8 cellular contexts compared by ENCODE assay signal in genomic region chr9:97633859-97634485, GRCh38.
DNase-seq lines count a peak whose midpoint lies in the region; ATAC-seq, FAIRE-seq and TF ChIP-seq lines count a peak whose summit lies in the region.

No MANE protein-coding gene starts in this region.

- H3K27me3 ChIP-seq in HL-60 (ENCODE audit: insufficient read depth, poor library complexity, severe bottlenecking) (no peaks in the 10 kb centered on the region), iPS-15b (ENCODE audit: control insufficient read depth, insufficient read depth, low read length) (no peaks in the 10 kb centered on the region)

- H3K27ac ChIP-seq in HL-60 (replicated peaks), result peak overlapping the region; percentile 93

- peaks cover 10% of the 10 kb centered on the region for H3K4me1 ChIP-seq in iPS-15b (ENCODE audit: control insufficient read depth, insufficient read depth, low read length)

- FAIRE-seq in GM18507 (lab: Jason Lieb, UNC), result peak; percentile 50

- DNase-seq in GM18507 (ENCODE audit: extremely low spot score, insufficient read length, low read depth), result no peak
- DNase-seq in HL-60 (ENCODE audit: low read depth in 1 of 2, low spot score in 1 of 2), result no peak
- no peak for DNase-seq in activated naive CD8-positive, alpha-beta T cell treated with anti-CD3 and anti-CD28 coated beads, Interleukin-2, amount 50 U/mL, for 24 hours
- DNase-seq in stimulated activated effector memory CD8-positive, alpha-beta T cell treated with anti-CD3 and anti-CD28 coated beads, Interleukin-12 subunit alpha, Interleukin-12 subunit beta, amount 100 ng/mL, for 72 hours (ENCODE audit: low spot score in 2 of 2), result no peak
- DNase-seq in stimulated activated naive CD4-positive, alpha-beta T cell treated with Interleukin-2 at 50 U/mL for 16 hours (lab: John Stamatoyannopoulos, UW), result no peak
- DNase-seq in SIG-M5 treated with dmso at 0.1 percent for 504 hours (lab: John Stamatoyannopoulos, UW; ENCODE audit: unreplicated experiment), result no peak

- H3K27ac Mint-ChIP-seq in activated naive CD8-positive, alpha-beta T cell treated with anti-CD3 and anti-CD28 coated beads, Interleukin-2, amount 50 U/mL, for 24 hours, result peak overlapping the region; percentile 100
- peak overlapping the region; percentile 98 for H3K27ac Mint-ChIP-seq in stimulated activated effector memory CD8-positive, alpha-beta T cell treated with anti-CD3 and anti-CD28 coated beads, Interleukin-12 subunit alpha, Interleukin-12 subunit beta, amount 100 ng/mL, for 72 hours

- ATAC-seq in activated naive CD8-positive, alpha-beta T cell treated with anti-CD3 and anti-CD28 coated beads, Interleukin-2, amount 50 U/mL, for 24 hours, result no peak
- no peak for ATAC-seq in stimulated activated effector memory CD8-positive, alpha-beta T cell treated with anti-CD3 and anti-CD28 coated beads, Interleukin-12 subunit alpha, Interleukin-12 subunit beta, amount 100 ng/mL, for 72 hours
- ATAC-seq in HG03520 (IDR thresholded peaks at IDR 0.05; ENCODE audit: unreplicated experiment), result no peak

- no peaks in the 10 kb centered on the region for H3K36me3 ChIP-seq in iPS-15b (ENCODE audit: control insufficient read depth, insufficient read depth, low read length)

- no peaks in the 10 kb centered on the region for H3K9me3 ChIP-seq in iPS-15b (ENCODE audit: control insufficient read depth, insufficient read depth, low read length)

- peaks cover 58% of the 10 kb centered on the region for H3K4me1 Mint-ChIP-seq in activated naive CD8-positive, alpha-beta T cell treated with anti-CD3 and anti-CD28 coated beads, Interleukin-2, amount 50 U/mL, for 24 hours
- H3K4me1 Mint-ChIP-seq in stimulated activated effector memory CD8-positive, alpha-beta T cell treated with anti-CD3 and anti-CD28 coated beads, Interleukin-12 subunit alpha, Interleukin-12 subunit beta, amount 100 ng/mL, for 72 hours, result peaks cover 40% of the 10 kb centered on the region

- no peaks in the 10 kb centered on the region for H3K9me3 Mint-ChIP-seq in activated naive CD8-positive, alpha-beta T cell treated with anti-CD3 and anti-CD28 coated beads, Interleukin-2, amount 50 U/mL, for 24 hours
- no peaks in the 10 kb centered on the region for H3K9me3 Mint-ChIP-seq in stimulated activated effector memory CD8-positive, alpha-beta T cell treated with anti-CD3 and anti-CD28 coated beads, Interleukin-12 subunit alpha, Interleukin-12 subunit beta, amount 100 ng/mL, for 72 hours

- no peaks in the 10 kb centered on the region for H3K27me3 Mint-ChIP-seq in activated naive CD8-positive, alpha-beta T cell treated with anti-CD3 and anti-CD28 coated beads, Interleukin-2, amount 50 U/mL, for 24 hours

- peak overlapping the region; percentile 100 for H3K4me3 Mint-ChIP-seq in activated naive CD8-positive, alpha-beta T cell treated with anti-CD3 and anti-CD28 coated beads, Interleukin-2, amount 50 U/mL, for 24 hours
- peak overlapping the region; percentile 93 for H3K4me3 Mint-ChIP-seq in stimulated activated effector memory CD8-positive, alpha-beta T cell treated with anti-CD3 and anti-CD28 coated beads, Interleukin-12 subunit alpha, Interleukin-12 subunit beta, amount 100 ng/mL, for 72 hours

- H3K9ac ChIP-seq in iPS-15b (ENCODE audit: low read depth, low read length), result peak overlapping the region; percentile 90

- no peak for TF ChIP-seq CTCF in HL-60 (IDR thresholded peaks at IDR 0.05; ENCODE audit: insufficient read depth, low read length)

- peaks cover 32% of the 10 kb centered on the region for H3K36me3 Mint-ChIP-seq in activated naive CD8-positive, alpha-beta T cell treated with anti-CD3 and anti-CD28 coated beads, Interleukin-2, amount 50 U/mL, for 24 hours (ENCODE audit: low read depth)
- peaks cover 32% of the 10 kb centered on the region for H3K36me3 Mint-ChIP-seq in stimulated activated effector memory CD8-positive, alpha-beta T cell treated with anti-CD3 and anti-CD28 coated beads, Interleukin-12 subunit alpha, Interleukin-12 subunit beta, amount 100 ng/mL, for 72 hours

- peak overlapping the region; percentile 90 for H3K4me3 ChIP-seq in HL-60 (replicated peaks; ENCODE audit: insufficient read depth, low read length)
- H3K4me3 ChIP-seq in iPS-15b (ENCODE audit: low read depth, low read length), result peak overlapping the region; percentile 68
